Comparison of ENCODE assay signal across 8 cellular contexts in the genomic region with DNA sequence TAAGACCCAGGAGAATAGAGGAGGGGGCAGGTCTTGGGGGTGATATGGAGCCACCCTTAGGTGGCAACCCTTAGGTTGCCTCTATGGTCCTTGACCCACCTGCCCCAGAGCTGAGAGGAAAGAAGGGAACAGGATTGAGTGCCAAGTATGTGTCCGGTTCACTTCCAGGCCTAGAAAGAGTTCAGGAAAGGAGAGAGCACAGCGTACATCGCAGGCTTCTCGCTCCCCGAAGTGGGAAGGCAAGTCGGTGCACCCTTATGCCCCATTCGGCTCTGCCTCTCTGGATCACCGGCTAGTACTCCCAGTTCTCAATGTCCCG. TPM values are rescaled to one million over a fixed set of nuclear protein-coding genes. Genes with fewer than 3 reads are reported as not detected.
DNase-seq lines count a peak whose midpoint lies in the region; ATAC-seq and TF ChIP-seq lines count a peak whose summit lies in the region.
"Had no signal": no experiment of that assay in that cellular context is flagged by ENCODE, and none has a peak within 500 bp of the region (broad histone marks: within the 10 kb centered on the region; RNA-seq: fewer than 3 reads in every experiment).

No MANE protein-coding gene starts in this region.

- peaks cover 0 to 30% of the 10 kb centered on the region in 2 donors for H3K4me1 ChIP-seq in right atrium auricular region
- H3K4me1 ChIP-seq in thoracic aorta (ENCODE audit: control insufficient read depth in 1 of 2, low read depth in 2 of 2): peaks cover 8 to 31% of the 10 kb centered on the region in 2 donors

- H3K27me3 ChIP-seq in right atrium auricular region (peaks cover 34 to 36% of the 10 kb centered on the region in 2 donors), thoracic aorta (replicated peaks; ENCODE audit: insufficient read depth) (peaks cover 38% of the 10 kb centered on the region)

- no peaks in the 10 kb centered on the region for H3K9me3 Mint-ChIP-seq in activated T-cell treated with anti-CD3 and anti-CD28 coated beads, Interleukin-2, amount 50 U/mL, for 72 hours

- no peak for ATAC-seq in activated T-cell treated with anti-CD3 and anti-CD28 coated beads, Interleukin-2, amount 50 U/mL, for 72 hours (replicated peaks in 1 of 2)
- no peak for ATAC-seq in thoracic aorta (ENCODE audit: insufficient number of reproducible peaks, low FRiP score, low read depth)
- ATAC-seq in GM18498 (IDR thresholded peaks at IDR 0.05; ENCODE audit: unreplicated experiment): no peak
- no peak for ATAC-seq in HG02981 (IDR thresholded peaks at IDR 0.05; ENCODE audit: unreplicated experiment)

- no peak for DNase-seq in activated T-cell treated with anti-CD3 and anti-CD28 coated beads, Interleukin-2, amount 50 U/mL, for 72 hours
- DNase-seq in activated T-cell treated with anti-CD3 and anti-CD28 coated beads, Interleukin-2, amount 50 U/mL, for 1 hour: no peak
- DNase-seq in right atrium auricular region (ENCODE audit: low spot score): no peak
- DNase-seq in thoracic aorta (ENCODE audit: low spot score): no peak
- DNase-seq: NCI-H1436 treated with DMSO at 0.1 percent for 48 hours had no signal

- H3K27ac ChIP-seq in right atrium auricular region (no peak overlapping the region), thoracic aorta (no peak overlapping the region)

- H3K27ac Mint-ChIP-seq in activated T-cell treated with anti-CD3 and anti-CD28 coated beads, Interleukin-2, amount 50 U/mL, for 72 hours: no peak overlapping the region

- H3K36me3 Mint-ChIP-seq in activated T-cell treated with anti-CD3 and anti-CD28 coated beads, Interleukin-2, amount 50 U/mL, for 72 hours (ENCODE audit: insufficient read depth in 2 of 2): no peaks in the 10 kb centered on the region

- H3K4me1 Mint-ChIP-seq in activated T-cell treated with anti-CD3 and anti-CD28 coated beads, Interleukin-2, amount 50 U/mL, for 72 hours (ENCODE audit: low read depth): peaks cover 29% of the 10 kb centered on the region

- peak overlapping the region; percentile 19 to 45 for H3K4me3 ChIP-seq in right atrium auricular region
- peak overlapping the region; percentile 59 for H3K4me3 ChIP-seq in thoracic aorta

- no peak for TF ChIP-seq CTCF in right atrium auricular region (IDR thresholded peaks at IDR 0.05)
- TF ChIP-seq CTCF in thoracic aorta (IDR thresholded peaks at IDR 0.05): no peak

- H3K4me3 Mint-ChIP-seq in activated T-cell treated with anti-CD3 and anti-CD28 coated beads, Interleukin-2, amount 50 U/mL, for 72 hours: peak overlapping the region; percentile 77

- peaks cover 89% of the 10 kb centered on the region for H3K27me3 Mint-ChIP-seq in activated T-cell treated with anti-CD3 and anti-CD28 coated beads, Interleukin-2, amount 50 U/mL, for 72 hours (ENCODE audit: low read depth)

- H3K36me3 ChIP-seq in right atrium auricular region (no peaks in the 10 kb centered on the region), thoracic aorta (no peaks in the 10 kb centered on the region)

- no peaks in the 10 kb centered on the region for H3K9me3 ChIP-seq in right atrium auricular region
- no peaks in the 10 kb centered on the region for H3K9me3 ChIP-seq in thoracic aorta

RNA-seq across cellular contexts. Expression of a gene that starts 0.6 kb away (rescaled TPM):
- under 1 TPM; 0.12 to 0.28 TPM for total RNA-seq in activated T-cell treated with anti-CD3 and anti-CD28 coated beads, Interleukin-2, amount 50 U/mL, for 72 hours
- total RNA-seq in right atrium auricular region (1 to 10 TPM in 1 of 2 donors, not detected in 1; 2.7 TPM), thoracic aorta (not detected)

RNA-seq across cellular contexts. Expression of a gene that starts 9.3 kb away (rescaled TPM):
- 10 to 100 TPM; 16.1 to 17.6 TPM for total RNA-seq in activated T-cell treated with anti-CD3 and anti-CD28 coated beads, Interleukin-2, amount 50 U/mL, for 72 hours
- 10 to 100 TPM; 28.5 to 37.1 TPM for total RNA-seq in right atrium auricular region
- 10 to 100 TPM; 22.9 to 29.3 TPM for total RNA-seq in thoracic aorta

RNA-seq across cellular contexts. Expression of a gene that starts 18.9 kb away (rescaled TPM):
- total RNA-seq in activated T-cell treated with anti-CD3 and anti-CD28 coated beads, Interleukin-2, amount 50 U/mL, for 72 hours: under 1 TPM; 0.46 to 0.83 TPM
- total RNA-seq in right atrium auricular region: under 1 TPM in 1 of 2 donors, not detected in 1; 0.59 TPM
- total RNA-seq in thoracic aorta: under 1 TPM in 1 of 2 donors, not detected in 1; 0.42 TPM
- total RNA-seq: left cardiac atrium had no signal

RNA-seq across cellular contexts. Expression of a gene that starts 19.0 kb away (rescaled TPM):
- 10 to 100 TPM; 81.7 to 83.5 TPM for total RNA-seq in activated T-cell treated with anti-CD3 and anti-CD28 coated beads, Interleukin-2, amount 50 U/mL, for 72 hours
- total RNA-seq in right atrium auricular region: 10 to 100 TPM; 51.8 to 61.3 TPM
- 10 to 100 TPM; 25.8 to 34.8 TPM for total RNA-seq in thoracic aorta

RNA-seq across cellular contexts. Expression of a gene that starts 28.7 kb away (rescaled TPM):
- total RNA-seq in activated T-cell treated with anti-CD3 and anti-CD28 coated beads, Interleukin-2, amount 50 U/mL, for 72 hours: 10 to 100 TPM; 23.9 to 24.9 TPM
- 1 to 10 TPM; 2.3 to 3.6 TPM for total RNA-seq in right atrium auricular region
- total RNA-seq in thoracic aorta: 10 to 100 TPM; 15.5 to 20.0 TPM
